ENCODE assay signal across 1 cellular context in genomic region chr20:50271674-50272412, GRCh38.
TF ChIP-seq lines count a peak whose summit lies in the region.

No MANE protein-coding gene starts in this region.

TF ChIP-seq in HepG2, 621 proteins besides CTCF, POLR2A, EP300 and RAD21 (continued from another document):
- TF ChIP-seq MLX (CRISPR knock-in tag; IDR thresholded peaks at IDR 0.05), result no peak
- no peak for TF ChIP-seq ZNF160 (CRISPR knock-in tag; IDR thresholded peaks at IDR 0.05)
TF ChIP-seq in HepG2: peak in this region for 12.
